In genomic region chr15:87267798-87268197, GRCh38 we compare ENCODE assay signal across 20 cellular contexts.
DNase-seq lines count a peak whose midpoint lies in the region; ATAC-seq, FAIRE-seq and TF ChIP-seq lines count a peak whose summit lies in the region.
"Had no signal": no experiment of that assay in that cellular context is flagged by ENCODE, and none has a peak within 500 bp of the region (broad histone marks: within the 10 kb centered on the region; RNA-seq: fewer than 3 reads in every experiment).

No MANE protein-coding gene starts in this region.

- H3K4me3 ChIP-seq in AG04449 (ENCODE audit: low read depth, low read length) (no peak overlapping the region), astrocyte (ENCODE audit: insufficient read depth, low read depth, low read length) (no peak overlapping the region)
- H3K4me3 ChIP-seq: neural progenitor cell, sigmoid colon had no signal

- H3K4me1 ChIP-seq in astrocyte (ENCODE audit: insufficient read depth, low read length) = peaks cover 19% of the 10 kb centered on the region
- H3K4me1 ChIP-seq: neural progenitor cell, sigmoid colon had no signal

- H3K27ac Mint-ChIP-seq in astrocyte (ENCODE audit: unreplicated experiment) = peak overlapping the region; percentile 97
- H3K27ac Mint-ChIP-seq: activated naive CD8-positive, alpha-beta T cell treated with anti-CD3 and anti-CD28 coated beads, Interleukin-2, amount 10 ng/mL, durations not matched to agents 7 days and 5 days; memory B cell; neural progenitor cell had no signal

- H3K4me2 ChIP-seq in astrocyte (ENCODE audit: low read length) = peak overlapping the region; percentile 24
- H3K4me2 ChIP-seq: KMS-11, neural progenitor cell had no signal

- no peaks in the 10 kb centered on the region for H3K27me3 Mint-ChIP-seq in astrocyte (ENCODE audit: low read depth, unreplicated experiment)
- H3K27me3 Mint-ChIP-seq: activated naive CD8-positive, alpha-beta T cell treated with anti-CD3 and anti-CD28 coated beads, Interleukin-2, amount 10 ng/mL, durations not matched to agents 7 days and 5 days; memory B cell had no signal

- no peaks in the 10 kb centered on the region for H4K20me1 ChIP-seq in astrocyte (ENCODE audit: insufficient read depth, low read length)

- CTCF ChIA-PET in AG04449 (lab: Yijun Ruan, JAX) = no interaction called here

- peak overlapping the region; percentile 54 for H3K27ac ChIP-seq in astrocyte (ENCODE audit: low read depth, low read length)
- H3K27ac ChIP-seq: KMS-11, neural progenitor cell, sigmoid colon had no signal

- peaks cover 5% of the 10 kb centered on the region for H3K9me3 Mint-ChIP-seq in astrocyte (ENCODE audit: unreplicated experiment)
- H3K9me3 Mint-ChIP-seq: activated naive CD8-positive, alpha-beta T cell treated with anti-CD3 and anti-CD28 coated beads, Interleukin-2, amount 10 ng/mL, durations not matched to agents 7 days and 5 days; neural progenitor cell had no signal

- TF ChIP-seq CTCF in AG04449 (IDR thresholded peaks at IDR 0.05; ENCODE audit: insufficient read depth, low read length, missing control alignments) (no peak), astrocyte (IDR thresholded peaks at IDR 0.05; ENCODE audit: insufficient read depth, low read depth, low read length) (no peak)

- no peaks in the 10 kb centered on the region for H3K36me3 Mint-ChIP-seq in astrocyte (ENCODE audit: low read depth, unreplicated experiment)
- H3K36me3 Mint-ChIP-seq: activated naive CD8-positive, alpha-beta T cell treated with anti-CD3 and anti-CD28 coated beads, Interleukin-2, amount 10 ng/mL, durations not matched to agents 7 days and 5 days; memory B cell; neural progenitor cell had no signal

- no peak for ATAC-seq in HG02623 (IDR thresholded peaks at IDR 0.05; ENCODE audit: unreplicated experiment)

- FAIRE-seq in astrocyte (lab: Jason Lieb, UNC) = peak; percentile 62
- FAIRE-seq: H1 had no signal

- DNase-seq in AG04449 (ENCODE audit: low read depth, low spot score) (peak; percentile 88), HS-27A (ENCODE audit: low read depth) (peak; percentile 81), astrocyte (ENCODE audit: low read depth) (peak; percentile 97), iris pigment epithelial cell (ENCODE audit: low read depth) (peak; percentile 74), D341Med (ENCODE audit: low spot score) (no peak), MV-4-11 (lab: John Stamatoyannopoulos, UW) (no peak), T-helper 9 cell (no peak)
- DNase-seq: activated CD4-positive, alpha-beta T cell treated with anti-CD3 and anti-CD28 coated beads for 48 hours; activated naive CD8-positive, alpha-beta T cell treated with anti-CD3 and anti-CD28 coated beads, Interleukin-2, amount 10 ng/mL, durations not matched to agents 7 days and 5 days; activated T-cell treated with anti-CD3 and anti-CD28 coated beads for 4 hours; cortex of kidney; NCI-H146; NCI-H526 treated with DMSO at 0.1 percent for 48 hours; sigmoid colon; stimulated activated naive CD4-positive, alpha-beta T cell treated with Interleukin-2 at 50 U/mL for 16 hours had no signal

- H3K4me3 Mint-ChIP-seq in astrocyte (ENCODE audit: unreplicated experiment) = no peak overlapping the region
- H3K4me3 Mint-ChIP-seq: activated naive CD8-positive, alpha-beta T cell treated with anti-CD3 and anti-CD28 coated beads, Interleukin-2, amount 10 ng/mL, durations not matched to agents 7 days and 5 days; memory B cell; neural progenitor cell had no signal

- no peaks in the 10 kb centered on the region for H3K36me3 ChIP-seq in astrocyte (ENCODE audit: insufficient read depth, low read length)
- H3K36me3 ChIP-seq: neural progenitor cell, sigmoid colon had no signal

- H3K79me2 ChIP-seq in astrocyte (ENCODE audit: insufficient read depth, low read length) = no peaks in the 10 kb centered on the region

- H3K27me3 ChIP-seq in astrocyte (ENCODE audit: insufficient read depth, low read length) = no peaks in the 10 kb centered on the region
- H3K27me3 ChIP-seq: neural progenitor cell, sigmoid colon had no signal

- POLR2A ChIA-PET in AG04449 (lab: Yijun Ruan, JAX) = no interaction called here

- peaks cover 25% of the 10 kb centered on the region for H3K4me1 Mint-ChIP-seq in astrocyte (ENCODE audit: low read depth, unreplicated experiment)
- H3K4me1 Mint-ChIP-seq: activated naive CD8-positive, alpha-beta T cell treated with anti-CD3 and anti-CD28 coated beads, Interleukin-2, amount 10 ng/mL, durations not matched to agents 7 days and 5 days; memory B cell; neural progenitor cell had no signal

- no peak overlapping the region for H2AFZ ChIP-seq in astrocyte (ENCODE audit: low read depth, low read length)
- H2AFZ ChIP-seq: neural progenitor cell had no signal

- no peaks in the 10 kb centered on the region for H3K9me3 ChIP-seq in astrocyte (ENCODE audit: insufficient read depth, low read depth, low read length)
- H3K9me3 ChIP-seq: sigmoid colon had no signal

- no peak overlapping the region for H3K9ac ChIP-seq in astrocyte (ENCODE audit: low read length)
- H3K9ac ChIP-seq: KMS-11, neural progenitor cell had no signal

Comparison
In these comparisons a context has a peak if more than half of its experiments do, and no peak if none do; other contexts are left out.
1. DNase-seq: peak in AG04449 (single experiment), HS-27A (single experiment), astrocyte (single experiment) and iris pigment epithelial cell (single experiment); none in D341Med (single experiment), MV-4-11 (single experiment) and T-helper 9 cell (single experiment).